2 cellular contexts compared by ENCODE assay signal in genomic region chr17:82245144-82246039, GRCh38.
TF ChIP-seq lines count a peak whose summit lies in the region.

No MANE protein-coding gene starts in this region.

TF ChIP-seq in A549, 52 proteins besides CTCF, POLR2A, EP300 and RAD21:
- peak; percentile 47; the same call in 1 of the 2 replicates for TF ChIP-seq POLR2AphosphoS2 (conservative IDR thresholded peaks at IDR 0.05; ENCODE audit: low read length)
- no peak for TF ChIP-seq EHF (CRISPR knock-in tag; IDR thresholded peaks at IDR 0.05)

TF ChIP-seq in GM12878, 131 proteins besides CTCF, POLR2A, EP300 and RAD21:
- peak; percentile 61 for TF ChIP-seq POLR2AphosphoS5 (IDR thresholded peaks at IDR 0.05; ENCODE audit: low read length)
- TF ChIP-seq POLR2AphosphoS2 (IDR thresholded peaks at IDR 0.05; ENCODE audit: low read depth, low read length), result peak; percentile 83
- no peak for TF ChIP-seq BHLHE40 (IDR thresholded peaks at IDR 0.05; ENCODE audit: borderline replicate concordance in 1 of 2, low read depth in 2 of 2, low read length in 1 of 2)
- TF ChIP-seq ZNF217 (IDR thresholded peaks at IDR 0.05), result no peak
- no peak for TF ChIP-seq STAT1 (conservative IDR thresholded peaks at IDR 0.05)
- TF ChIP-seq CBX3 (IDR thresholded peaks at IDR 0.05; ENCODE audit: borderline replicate concordance, low read depth), result no peak
- no peak for TF ChIP-seq CREB1 (IDR thresholded peaks at IDR 0.05; ENCODE audit: low read depth)
- TF ChIP-seq SUZ12 (IDR thresholded peaks at IDR 0.05; ENCODE audit: unreplicated experiment), result no peak
- TF ChIP-seq KLF5 (IDR thresholded peaks at IDR 0.05; ENCODE audit: partially characterized antibody), result no peak
